ENCODE assay signal across 18 cellular contexts in genomic region chr1:179302076-179302475, GRCh38. TPM values are rescaled to one million over a fixed set of nuclear protein-coding genes. Genes with fewer than 3 reads are reported as not detected.
A peak's percentile ranks its signal among the peaks of the same experiment; 100 is the strongest.
DNase-seq lines count a peak whose midpoint lies in the region; ATAC-seq and TF ChIP-seq lines count a peak whose summit lies in the region.
"Had no signal": no experiment of that assay in that cellular context is flagged by ENCODE, and none has a peak within 500 bp of the region (broad histone marks: within the 10 kb centered on the region; RNA-seq: fewer than 3 reads in every experiment).

No MANE protein-coding gene starts in this region.

- no peaks in the 10 kb centered on the region for H3K9me3 ChIP-seq in CD4-positive, CD25-positive, alpha-beta regulatory T cell (ENCODE audit: control insufficient read depth in 2 of 2, low read length in 2 of 2)
- no peaks in the 10 kb centered on the region for H3K9me3 ChIP-seq in hepatocyte (ENCODE audit: low read depth)
- no peaks in the 10 kb centered on the region for H3K9me3 ChIP-seq in PC-9 (ENCODE audit: insufficient read depth, low read depth)

- H3K27ac ChIP-seq in CD4-positive, CD25-positive, alpha-beta regulatory T cell (ENCODE audit: insufficient read depth, low read length, poor library complexity, severe bottlenecking), result no peak overlapping the region
- H3K27ac ChIP-seq in hepatocyte, result no peak overlapping the region
- H3K27ac ChIP-seq in PC-9, result no peak overlapping the region
- H3K27ac ChIP-seq: RWPE1 had no signal

- H3K79me2 ChIP-seq in hepatocyte (peaks cover 79% of the 10 kb centered on the region), PC-9 (ENCODE audit: low read depth) (peaks cover 22% of the 10 kb centered on the region)

- H2AFZ ChIP-seq in hepatocyte (no peak overlapping the region), PC-9 (no peak overlapping the region)

- no peak for ATAC-seq in CD4-positive, CD25-positive, alpha-beta regulatory T cell (ENCODE audit: low read depth in 2 of 2)

- no peaks in the 10 kb centered on the region for H3K9me3 Mint-ChIP-seq in CD4-positive, CD25-positive, alpha-beta regulatory T cell
- H3K9me3 Mint-ChIP-seq: CD4-positive, alpha-beta memory T cell; HFFc6 had no signal

- TF ChIP-seq CTCF in AG10803 (conservative IDR thresholded peaks at IDR 0.05; ENCODE audit: low read length), result no peak
- TF ChIP-seq CTCF in fibroblast of mammary gland (conservative IDR thresholded peaks at IDR 0.05; ENCODE audit: control insufficient read depth, insufficient read depth, low read depth, low read length), result no peak
- TF ChIP-seq CTCF in hepatocyte (IDR thresholded peaks at IDR 0.05; ENCODE audit: poor library complexity), result no peak
- TF ChIP-seq CTCF in PC-9 (conservative IDR thresholded peaks at IDR 0.05), result no peak

- H3K36me3 ChIP-seq in CD4-positive, CD25-positive, alpha-beta regulatory T cell (ENCODE audit: control insufficient read depth, insufficient read depth, low read length), result peaks cover 28% of the 10 kb centered on the region
- H3K36me3 ChIP-seq in hepatocyte (replicated peaks; ENCODE audit: insufficient read depth, low read depth) (no peaks in the 10 kb centered on the region), PC-9 (ENCODE audit: low read depth) (0 out of 2 replicates have a peak, but pooled peaks cover 4% of the 10 kb centered on the region)

- no peaks in the 10 kb centered on the region for H3F3A ChIP-seq in PC-9 (ENCODE audit: insufficient read depth, low read depth)

- H3K27ac Mint-ChIP-seq in CD4-positive, CD25-positive, alpha-beta regulatory T cell, result peak overlapping the region in 2 of 3 donors; percentile 59 to 82
- H3K27ac Mint-ChIP-seq: HFFc6 had no signal

- H3K4me1 Mint-ChIP-seq in CD4-positive, CD25-positive, alpha-beta regulatory T cell, result peaks cover 18 to 79% (median 58%) of the 10 kb centered on the region in 4 donors

- DNase-seq in AG10803 (ENCODE audit: low read depth) (peak; percentile 17), MV-4-11 (lab: John Stamatoyannopoulos, UW) (peak; percentile 23), fibroblast of mammary gland (ENCODE audit: low read depth) (peak; percentile 56), NCI-H526 treated with DMSO at 0.1 percent for 48 hours (lab: John Stamatoyannopoulos, UW) (no peak), hepatocyte (ENCODE audit: low spot score) (no peak), middle frontal gyrus (ENCODE audit: extremely low spot score, low spot score) (no peak), PC-9 (no peak)
- DNase-seq in CD4-positive, CD25-positive, alpha-beta regulatory T cell, result no peak
- DNase-seq: ACHN; CD4-positive, alpha-beta memory T cell; DMS79; HFFc6; NCI-H1436; NCI-H2029; NCI-H2171; NCI-H446 treated with DMSO at 0.1 percent for 48 hours; NCI-H774 had no signal

- H3K4me3 Mint-ChIP-seq in CD4-positive, CD25-positive, alpha-beta regulatory T cell, result peak overlapping the region in 2 of 4 donors; percentile 47 to 49
- H3K4me3 Mint-ChIP-seq: HFFc6 had no signal

- H3K4me3 ChIP-seq in AG10803 (ENCODE audit: low read length) (no peak overlapping the region), fibroblast of mammary gland (ENCODE audit: control insufficient read depth, low read depth, low read length) (no peak overlapping the region), hepatocyte (no peak overlapping the region), PC-9 (no peak overlapping the region)
- no peak overlapping the region for H3K4me3 ChIP-seq in CD4-positive, CD25-positive, alpha-beta regulatory T cell (ENCODE audit: low read depth, low read length)

- H3K36me3 Mint-ChIP-seq in CD4-positive, CD25-positive, alpha-beta regulatory T cell, result peaks cover 40% of the 10 kb centered on the region

- H3K4me2 ChIP-seq in hepatocyte, result no peak overlapping the region
- H3K4me2 ChIP-seq in PC-9, result no peak overlapping the region

- no TSS peak for BruUV-seq in PC-9 (replicated peaks; lab: Mats Ljungman, UMichigan)

- CTCF ChIA-PET in PC-9 (lab: Charles Lee), result no interaction called here

- intact Hi-C loops in PC-9 (cut with micrococcal nuclease; ENCODE audit: unreplicated experiment), result loop anchor here (5.0 kb wide), 1 partner anchor 50 kb away; no protein-coding TSS in a partner anchor

- H3K9me2 ChIP-seq in hepatocyte (replicated peaks; ENCODE audit: insufficient read depth) (no peaks in the 10 kb centered on the region), PC-9 (ENCODE audit: insufficient read depth) (no peaks in the 10 kb centered on the region)

- POLR2A ChIA-PET in PC-9 (lab: Charles Lee; ENCODE audit: unreplicated experiment), result no interaction called here

- no peaks in the 10 kb centered on the region for H3K27me3 Mint-ChIP-seq in CD4-positive, CD25-positive, alpha-beta regulatory T cell
- H3K27me3 Mint-ChIP-seq: CD4-positive, alpha-beta memory T cell had no signal

- H3K4me1 ChIP-seq in CD4-positive, CD25-positive, alpha-beta regulatory T cell (ENCODE audit: control insufficient read depth, insufficient read depth, low read length, poor library complexity, severe bottlenecking), result peaks cover 31% of the 10 kb centered on the region
- H3K4me1 ChIP-seq in hepatocyte (ENCODE audit: insufficient read depth) (peaks cover 2% of the 10 kb centered on the region), PC-9 (replicated peaks; ENCODE audit: insufficient read depth) (peaks cover 7% of the 10 kb centered on the region; the same call in 1 of the 2 replicates)

- 78% methylated on average over 3 of the region's 3 CpGs for WGBS in hepatocyte (ENCODE audit: low lambda C conversion rate, missing lambda C conversion rate)

- no peaks in the 10 kb centered on the region for H3K27me3 ChIP-seq in CD4-positive, CD25-positive, alpha-beta regulatory T cell (ENCODE audit: control insufficient read depth, insufficient read depth, low read length)
- H3K27me3 ChIP-seq in hepatocyte (no peaks in the 10 kb centered on the region), PC-9 (ENCODE audit: insufficient read depth, low read depth) (no peaks in the 10 kb centered on the region)

- H4K20me1 ChIP-seq in hepatocyte (ENCODE audit: insufficient read depth, poor library complexity, severe bottlenecking) (peaks cover 3% of the 10 kb centered on the region), PC-9 (ENCODE audit: insufficient read depth) (no peaks in the 10 kb centered on the region)

RNA-seq across cellular contexts. Expression of gene SOAT1, which starts 8.5 kb away (rescaled TPM):
- 40.7 TPM for total RNA-seq in CD4-positive, CD25-positive, alpha-beta regulatory T cell
- 100 to 1,000 TPM in 1 of 4 donors, 10 to 100 TPM in 3; 72.0 to 118 (median 85.3) TPM for polyA plus RNA-seq in CD4-positive, CD25-positive, alpha-beta regulatory T cell
- 20.8 and 28.9 TPM in 2 replicates for total RNA-seq in hepatocyte
- polyA plus RNA-seq in hepatocyte, result 28.9 and 40.4 TPM in 2 replicates
- total RNA-seq in PC-9 (2021), result 26.2 and 43.5 TPM in 2 replicates

Comparison
In these comparisons a context has a peak if more than half of its experiments do, and no peak if none do; other contexts are left out.
1. DNase-seq: peak in AG10803 (single experiment), MV-4-11 (single experiment) and fibroblast of mammary gland (single experiment); none in CD4-positive, CD25-positive, alpha-beta regulatory T cell (0 of 3), NCI-H526 treated with DMSO at 0.1 percent for 48 hours (single experiment), hepatocyte (single experiment), middle frontal gyrus (single experiment) and PC-9 (0 of 2).